ENCODE assay signal across 13 cellular contexts in the genomic region with DNA sequence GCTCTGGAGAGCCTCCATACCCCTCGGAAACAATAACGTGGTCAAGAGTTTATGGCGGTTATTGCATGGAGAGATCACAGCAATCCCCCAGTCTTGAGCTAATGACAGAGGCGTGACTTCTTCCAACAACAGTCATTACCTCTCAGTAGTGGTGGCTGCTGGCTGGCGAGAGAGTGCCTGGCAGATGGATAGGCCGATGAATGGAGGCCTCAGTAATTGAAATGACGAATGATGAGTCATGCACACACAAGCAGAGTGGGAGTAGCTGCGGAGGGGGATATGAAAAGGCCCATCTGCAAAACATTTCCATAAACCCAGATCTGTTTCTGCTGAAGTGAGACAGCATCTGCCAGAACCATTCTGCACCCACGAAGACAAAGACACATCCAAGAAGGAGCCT.
DNase-seq lines count a peak whose midpoint lies in the region; ATAC-seq, FAIRE-seq and TF ChIP-seq lines count a peak whose summit lies in the region.
"Had no signal": no experiment of that assay in that cellular context is flagged by ENCODE, and none has a peak within 500 bp of the region (broad histone marks: within the 10 kb centered on the region; RNA-seq: fewer than 3 reads in every experiment).

No MANE protein-coding gene starts in this region.

- H3K27me3 ChIP-seq in AG04450 (ENCODE audit: control insufficient read depth, insufficient read depth, low read length) = no peaks in the 10 kb centered on the region

- no peaks in the 10 kb centered on the region; the same call in 1 of the 2 replicates for H3K9me3 ChIP-seq in AG04450 (ENCODE audit: control insufficient read depth, insufficient read depth, low read length)

- no peaks in the 10 kb centered on the region for H3K36me3 Mint-ChIP-seq in activated naive CD4-positive, alpha-beta T cell treated with anti-CD3 and anti-CD28 coated beads, Interleukin-2, amount 50 U/mL, for 72 hours
- H3K36me3 Mint-ChIP-seq: memory B cell had no signal

- DNase-seq in AG04450 (ENCODE audit: low read depth, low spot score) = peak; percentile 48
- peak; percentile 5 for DNase-seq in KBM-7
- peak; percentile 67 for DNase-seq in astrocyte of the cerebellum (ENCODE audit: low read depth)
- DNase-seq in kidney tubule cell (ENCODE audit: low spot score) = peak; percentile 9
- DNase-seq in activated naive CD4-positive, alpha-beta T cell treated with anti-CD3 and anti-CD28 coated beads, Interleukin-2, amount 50 U/mL, for 72 hours (ENCODE audit: low spot score in 2 of 2) = no peak
- DNase-seq in D721Med (ENCODE audit: insufficient read length, low spot score) = no peak
- no peak for DNase-seq in activated CD4-positive, alpha-beta T cell treated with anti-CD3 and anti-CD28 coated beads, Interleukin-2, amount 50 U/mL, for 4 hours
- DNase-seq: GOT3 had no signal

- in situ Hi-C loops in KBM-7 (cut with MboI; ENCODE audit: low pct_unique_long_range_greater_than_20kb, low sequenced_read_pairs) = no loop called here
- in situ Hi-C loops in astrocyte of the cerebellum (cut with HindIII; ENCODE audit: low sequenced_read_pairs) = no loop called here

- no peak for TF ChIP-seq CTCF in AG04450 (IDR thresholded peaks at IDR 0.05; ENCODE audit: low read depth, low read length)
- TF ChIP-seq CTCF in astrocyte of the cerebellum (IDR thresholded peaks at IDR 0.05; ENCODE audit: low read depth, low read length, missing control alignments) = no peak
- TF ChIP-seq CTCF in D721Med (IDR thresholded peaks at IDR 0.05; ENCODE audit: insufficient read depth, missing control alignments) = no peak

- CTCF ChIA-PET in AG04450 (lab: Charles Lee) = interaction anchor here (0.6 kb wide), 1 partner anchor 428 kb away, joined by 3 read pairs; no protein-coding TSS in a partner anchor

- no peak for ATAC-seq in GM18520 (IDR thresholded peaks at IDR 0.05; ENCODE audit: unreplicated experiment)
- no peak for ATAC-seq in activated naive CD4-positive, alpha-beta T cell treated with anti-CD3 and anti-CD28 coated beads, Interleukin-2, amount 50 U/mL, for 72 hours

- peaks cover 7 to 27% of the 10 kb centered on the region in 2 donors for H3K9me3 Mint-ChIP-seq in activated naive CD4-positive, alpha-beta T cell treated with anti-CD3 and anti-CD28 coated beads, Interleukin-2, amount 50 U/mL, for 72 hours

- no peak overlapping the region for H3K27ac ChIP-seq in AG04450 (ENCODE audit: low read depth, low read length)
- H3K27ac ChIP-seq: KMS-11 had no signal

- no peak for FAIRE-seq in D721Med (lab: Jason Lieb, UNC)
- FAIRE-seq: bronchial epithelial cell, TTC549 had no signal

- POLR2A ChIA-PET in AG04450 (lab: Yijun Ruan, JAX) = no interaction called here

- no peak overlapping the region for H3K27ac Mint-ChIP-seq in activated naive CD4-positive, alpha-beta T cell treated with anti-CD3 and anti-CD28 coated beads, Interleukin-2, amount 50 U/mL, for 72 hours
- H3K27ac Mint-ChIP-seq: memory B cell had no signal

- no peak overlapping the region for H3K4me3 ChIP-seq in AG04450 (ENCODE audit: low read depth, low read length)
- H3K4me3 ChIP-seq in astrocyte of the cerebellum (ENCODE audit: low read depth, low read length) = no peak overlapping the region

Comparison
In these comparisons a context has a peak if more than half of its experiments do, and no peak if none do; other contexts are left out.
1. DNase-seq: peak in AG04450 (single experiment), KBM-7 (single experiment), astrocyte of the cerebellum (single experiment) and kidney tubule cell (single experiment); none in activated naive CD4-positive, alpha-beta T cell treated with anti-CD3 and anti-CD28 coated beads, Interleukin-2, amount 50 U/mL, for 72 hours (0 of 2), D721Med (single experiment) and activated CD4-positive, alpha-beta T cell treated with anti-CD3 and anti-CD28 coated beads, Interleukin-2, amount 50 U/mL, for 4 hours (0 of 2).